ENCODE assay signal across 1 cellular context in the genomic region with DNA sequence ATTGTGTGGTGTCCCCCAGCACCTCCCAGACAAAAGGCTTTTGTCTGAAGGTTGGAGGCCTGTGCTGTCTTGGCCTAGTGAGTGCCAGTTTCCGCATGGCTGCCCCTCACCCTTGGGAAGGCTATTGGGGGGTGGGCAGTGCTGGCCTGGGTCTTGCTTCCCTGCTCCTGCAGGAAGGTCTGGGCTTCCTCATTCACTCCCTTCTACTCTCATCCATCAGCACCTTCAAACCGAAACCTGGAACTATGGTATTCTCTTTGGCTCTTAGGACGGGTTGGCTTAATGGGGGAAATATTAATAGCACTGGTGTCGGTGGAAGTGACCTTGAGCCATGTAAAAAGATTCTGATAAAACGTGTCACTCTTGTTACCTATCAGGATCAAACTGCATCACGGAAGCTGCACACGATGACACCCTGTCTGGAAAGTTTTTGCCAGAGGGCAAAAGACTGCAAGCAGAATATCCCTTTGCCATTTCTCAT.
TF ChIP-seq lines count a peak whose summit lies in the region.

No MANE protein-coding gene starts in this region.

TF ChIP-seq in GM12878, 131 proteins besides CTCF, POLR2A, EP300 and RAD21:
- TF ChIP-seq RAD51 (IDR thresholded peaks at IDR 0.05) (no peak), PAX5 (IDR thresholded peaks at IDR 0.05; ENCODE audit: borderline replicate concordance, low read depth, low read length) (peak; percentile 40; the same call in 1 of the 2 replicates)
